Comparison of ENCODE assay signal across 13 cellular contexts in the genomic region with DNA sequence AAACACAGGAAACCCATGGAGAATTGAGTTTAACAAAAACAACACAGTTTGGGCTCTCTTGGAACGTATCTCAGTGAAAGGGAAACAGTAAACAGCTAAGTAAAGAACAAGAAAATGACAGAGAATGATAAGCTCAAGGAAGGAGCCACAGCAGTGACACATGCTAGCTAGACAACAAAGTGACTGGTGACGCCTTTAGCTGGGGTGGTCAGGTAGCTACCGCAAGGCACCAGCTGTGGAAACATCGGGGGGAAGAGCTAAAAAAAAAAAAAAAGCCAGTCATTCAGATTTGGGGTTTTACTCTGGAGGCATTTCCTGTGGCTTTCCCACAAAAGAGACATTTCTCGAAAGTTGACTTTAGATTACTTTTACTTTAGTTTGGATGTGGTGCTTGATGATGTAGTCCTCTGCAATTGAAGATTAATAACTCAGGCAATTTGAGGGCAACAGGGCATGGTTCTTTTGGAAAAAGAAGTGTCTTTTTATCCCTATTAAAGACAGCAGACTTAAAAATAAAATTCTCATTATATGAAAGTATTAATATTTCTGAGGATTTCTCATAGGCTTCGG. TPM values are rescaled to one million over a fixed set of nuclear protein-coding genes. Genes with fewer than 3 reads are reported as not detected.
A peak's percentile ranks its signal among the peaks of the same experiment; 100 is the strongest.
DNase-seq lines count a peak whose midpoint lies in the region; TF ChIP-seq lines count a peak whose summit lies in the region.
"Had no signal": no experiment of that assay in that cellular context is flagged by ENCODE, and none has a peak within 500 bp of the region (broad histone marks: within the 10 kb centered on the region; RNA-seq: fewer than 3 reads in every experiment).

No MANE protein-coding gene starts in this region.

- no peak overlapping the region for H3K27ac Mint-ChIP-seq in mesothelial cell of epicardium

- no peaks in the 10 kb centered on the region for H3K27me3 ChIP-seq in SJCRH30
- H3K27me3 ChIP-seq: breast epithelium had no signal

- TF ChIP-seq POLR2A in erythroblast (IDR thresholded peaks at IDR 0.05; ENCODE audit: low read length), result no peak

- in situ Hi-C loops in GM13976 (cut with MboI; ENCODE audit: low sequenced_read_pairs, unreplicated experiment), result no loop called here

- no peak overlapping the region for H3K4me3 Mint-ChIP-seq in mesothelial cell of epicardium

- H3K9me3 Mint-ChIP-seq in mesothelial cell of epicardium, result peaks cover 7% of the 10 kb centered on the region

- H3K27me3 Mint-ChIP-seq in mesothelial cell of epicardium (ENCODE audit: low read depth), result peaks cover 35% of the 10 kb centered on the region

- no peaks in the 10 kb centered on the region for H3K36me3 ChIP-seq in SJCRH30
- H3K36me3 ChIP-seq: breast epithelium had no signal

- H3K4me3 ChIP-seq in SJCRH30, result no peak overlapping the region
- H3K4me3 ChIP-seq: breast epithelium, mucosa of descending colon had no signal

- TF ChIP-seq CTCF in GM13976 (IDR thresholded peaks at IDR 0.05; ENCODE audit: borderline replicate concordance, control extremely low read depth, extremely low read depth, insufficient read depth, missing control alignments), result no peak
- no peak for TF ChIP-seq CTCF in mesothelial cell of epicardium (IDR thresholded peaks at IDR 0.05; ENCODE audit: unreplicated experiment)

- H3K4me1 ChIP-seq in SJCRH30, result peaks cover 26% of the 10 kb centered on the region
- H3K4me1 ChIP-seq: breast epithelium had no signal

- no peaks in the 10 kb centered on the region; the same call in 1 of the 2 replicates for H3K9me3 ChIP-seq in SJCRH30 (replicated peaks)
- H3K9me3 ChIP-seq: breast epithelium, mucosa of descending colon had no signal

- H3K27ac ChIP-seq in SJCRH30, result peak overlapping the region; percentile 16; the same call in 1 of the 2 replicates
- H3K27ac ChIP-seq: breast epithelium had no signal

- DNase-seq in GM13976 (ENCODE audit: low spot score) (peak; percentile 60), SJCRH30 (peak; percentile 63 to 75), foreskin melanocyte (no peak), SKM-1 (lab: John Stamatoyannopoulos, UW; ENCODE audit: unreplicated experiment) (no peak), mesothelial cell of epicardium (ENCODE audit: low spot score in 2 of 2, unreplicated experiment in 2 of 2) (no peak), erythroblast (lab: John Stamatoyannopoulos, UW) (no peak)
- DNase-seq in activated effector memory CD4-positive, alpha-beta T cell treated with Interleukin-2 at 50 U/mL for 16 hours, result peak; percentile 15
- peak; percentile 30 to 37 for DNase-seq in stimulated activated CD4-positive, alpha-beta T cell treated with anti-CD3 and anti-CD28 coated beads, Interleukin-2, amount 100 ng/mL, for 48 hours
- DNase-seq: Calu3, mucosa of descending colon, NCI-H1105 treated with DMSO at 0.1 percent for 48 hours, Right ventricle myocardium superior had no signal

- H3K36me3 Mint-ChIP-seq in mesothelial cell of epicardium, result no peaks in the 10 kb centered on the region

- H3K4me1 Mint-ChIP-seq in mesothelial cell of epicardium, result peaks cover 19% of the 10 kb centered on the region

RNA-seq across cellular contexts. Expression of a gene that starts 2.1 kb away (rescaled TPM):
- total RNA-seq in SJCRH30 (2014; rRNA removed; shearing (Covaris generic)), result 1.7 and 2.3 TPM in 2 replicates
- 1.0 to 1.3 TPM (median 1.1 TPM) in 3 replicates for total RNA-seq in mesothelial cell of epicardium
- total RNA-seq: Right ventricle myocardium superior had no signal

Comparison
In these comparisons a context has a peak if more than half of its experiments do, and no peak if none do; other contexts are left out.
1. DNase-seq: peak in GM13976 (single experiment), SJCRH30 (2 of 2), activated effector memory CD4-positive, alpha-beta T cell treated with Interleukin-2 at 50 U/mL for 16 hours (single experiment) and stimulated activated CD4-positive, alpha-beta T cell treated with anti-CD3 and anti-CD28 coated beads, Interleukin-2, amount 100 ng/mL, for 48 hours (2 of 2); none in foreskin melanocyte (single experiment), SKM-1 (single experiment), mesothelial cell of epicardium (0 of 2) and erythroblast (0 of 2).